1 cellular context compared by ENCODE assay signal in the genomic region with DNA sequence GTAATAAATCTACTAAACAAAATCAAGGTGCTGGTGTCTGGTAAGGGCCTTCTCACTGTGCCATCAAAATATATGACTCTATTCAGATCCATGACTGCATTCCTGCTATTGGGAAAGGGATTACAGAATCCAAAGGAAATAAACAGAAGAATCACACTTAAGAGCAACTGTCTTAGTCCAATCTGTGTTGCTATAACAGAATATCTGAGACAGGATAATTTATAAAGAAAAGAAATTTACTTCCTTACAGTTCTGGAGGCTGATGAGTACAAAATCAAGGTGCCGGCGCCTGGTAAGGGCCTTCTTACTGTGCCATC.
TF ChIP-seq lines count a peak whose summit lies in the region.

No MANE protein-coding gene starts in this region.

TF ChIP-seq in SK-N-SH, 30 proteins besides CTCF, POLR2A, EP300 and RAD21 (continued from another document):
- TF ChIP-seq, protein P1, sequence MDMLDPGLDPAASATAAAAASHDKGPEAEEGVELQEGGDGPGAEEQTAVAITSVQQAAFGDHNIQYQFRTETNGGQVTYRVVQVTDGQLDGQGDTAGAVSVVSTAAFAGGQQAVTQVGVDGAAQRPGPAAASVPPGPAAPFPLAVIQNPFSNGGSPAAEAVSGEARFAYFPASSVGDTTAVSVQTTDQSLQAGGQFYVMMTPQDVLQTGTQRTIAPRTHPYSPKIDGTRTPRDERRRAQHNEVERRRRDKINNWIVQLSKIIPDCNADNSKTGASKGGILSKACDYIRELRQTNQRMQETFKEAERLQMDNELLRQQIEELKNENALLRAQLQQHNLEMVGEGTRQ (IDR thresholded peaks at IDR 0.05; ENCODE audit: borderline replicate concordance, low read depth, low read length) = no peak
- no peak for TF ChIP-seq POLR2AphosphoS5 (IDR thresholded peaks at IDR 0.05; ENCODE audit: low read depth, low read length)
- no peak for TF ChIP-seq JUND (IDR thresholded peaks at IDR 0.05)
- no peak for TF ChIP-seq RXRA (IDR thresholded peaks at IDR 0.05; ENCODE audit: borderline replicate concordance, low read depth)
- no peak for TF ChIP-seq SMC3 (IDR thresholded peaks at IDR 0.05; ENCODE audit: low read depth, low read length)
- TF ChIP-seq RFX5 (IDR thresholded peaks at IDR 0.05; ENCODE audit: low read length) = no peak
- TF ChIP-seq, protein P2, sequence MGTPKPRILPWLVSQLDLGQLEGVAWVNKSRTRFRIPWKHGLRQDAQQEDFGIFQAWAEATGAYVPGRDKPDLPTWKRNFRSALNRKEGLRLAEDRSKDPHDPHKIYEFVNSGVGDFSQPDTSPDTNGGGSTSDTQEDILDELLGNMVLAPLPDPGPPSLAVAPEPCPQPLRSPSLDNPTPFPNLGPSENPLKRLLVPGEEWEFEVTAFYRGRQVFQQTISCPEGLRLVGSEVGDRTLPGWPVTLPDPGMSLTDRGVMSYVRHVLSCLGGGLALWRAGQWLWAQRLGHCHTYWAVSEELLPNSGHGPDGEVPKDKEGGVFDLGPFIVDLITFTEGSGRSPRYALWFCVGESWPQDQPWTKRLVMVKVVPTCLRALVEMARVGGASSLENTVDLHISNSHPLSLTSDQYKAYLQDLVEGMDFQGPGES (IDR thresholded peaks at IDR 0.05; ENCODE audit: low read depth, low read length) = no peak
- TF ChIP-seq TCF12 (IDR thresholded peaks at IDR 0.05) = no peak
- no peak; the same call in 1 of the 2 replicates for TF ChIP-seq TEAD4 (IDR thresholded peaks at IDR 0.05; ENCODE audit: borderline replicate concordance, insufficient read depth)
- TF ChIP-seq CHD2 (IDR thresholded peaks at IDR 0.05; ENCODE audit: low read length, partially characterized antibody) = no peak
TF ChIP-seq in SK-N-SH: peak in this region for 0.
